7 cellular contexts compared by ENCODE assay signal in the genomic region with DNA sequence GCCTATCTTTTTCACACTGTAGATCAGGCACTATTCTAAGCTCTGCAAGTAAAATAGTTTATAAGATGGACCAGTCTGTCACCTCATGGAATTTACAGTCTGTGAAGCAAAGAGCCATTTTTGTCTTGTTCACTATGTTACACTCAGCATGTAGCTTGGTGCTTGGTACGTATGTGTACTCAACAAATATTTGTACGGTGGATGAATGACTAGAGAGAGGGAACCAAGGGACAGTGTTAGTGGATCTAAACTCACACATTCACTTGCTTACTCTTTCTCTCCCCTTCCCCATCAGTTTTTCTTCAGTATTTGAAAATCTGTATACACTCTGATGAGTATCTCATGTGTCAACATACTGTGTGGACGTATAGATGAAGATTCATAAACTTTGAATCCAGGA. TPM values are rescaled to one million over a fixed set of nuclear protein-coding genes. Genes with fewer than 3 reads are reported as not detected.
"Had no signal": no experiment of that assay in that cellular context is flagged by ENCODE, and none has a peak within 500 bp of the region (broad histone marks: within the 10 kb centered on the region; RNA-seq: fewer than 3 reads in every experiment).

No MANE protein-coding gene starts in this region.

- H3K27ac ChIP-seq: KMS-11 had no signal

- DNase-seq: H9, HCEC 1CT, KBM-7 had no signal

- H3K4me3 ChIP-seq: GM23338 had no signal

- ATAC-seq: GM23338 had no signal

RNA-seq across cellular contexts. Expression of gene PTF1A, which starts 45.9 kb away (rescaled TPM):
- total RNA-seq: GM23338, H1, H9, HT-29 had no signal
